Comparison of ENCODE assay signal across 25 cellular contexts in the genomic region with DNA sequence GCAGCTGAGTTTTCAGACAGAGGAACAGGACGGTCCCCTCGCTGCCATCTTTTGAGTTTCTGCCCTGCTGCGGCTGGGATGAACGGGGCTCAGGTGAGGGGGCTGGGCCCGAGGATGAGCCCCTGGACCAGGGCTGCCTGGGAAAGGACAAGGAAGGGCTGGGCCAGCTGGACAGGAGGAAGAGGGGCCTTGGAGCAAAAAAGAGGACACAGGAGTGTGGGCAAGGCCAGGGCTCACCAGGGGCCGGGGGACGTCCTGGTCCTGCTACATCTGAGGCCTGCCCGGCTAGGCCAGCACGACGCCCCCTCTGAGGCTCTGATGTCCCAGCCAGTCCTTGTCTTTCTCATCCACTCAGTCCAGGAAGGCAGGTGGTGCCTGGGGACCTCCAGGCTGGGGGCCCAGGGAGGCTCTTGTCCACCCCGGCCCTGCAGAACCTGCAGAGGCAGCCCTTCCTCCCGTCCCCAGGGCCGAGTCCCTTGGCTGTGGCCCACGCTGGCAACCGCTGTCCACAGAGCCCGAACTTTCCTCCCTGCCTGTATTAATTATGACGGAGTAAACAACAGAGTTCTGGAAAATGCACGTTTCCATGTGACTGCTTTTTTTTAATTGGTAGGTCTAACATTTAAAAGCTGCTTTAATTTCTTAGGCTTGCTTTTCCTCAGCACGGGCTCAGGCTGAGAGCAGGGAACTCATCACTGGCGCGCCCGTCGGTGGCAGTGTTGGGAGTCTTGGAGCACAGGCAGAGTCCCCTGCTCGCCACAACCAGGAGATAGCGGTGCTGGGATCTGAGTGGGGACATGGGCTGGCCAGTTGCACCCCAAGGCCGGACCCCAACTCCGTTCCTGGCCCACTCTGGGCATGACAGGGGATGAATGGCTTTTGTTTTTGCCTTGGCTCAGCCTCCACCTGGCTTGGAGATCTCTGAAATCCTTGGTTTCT.
DNase-seq lines count a peak whose midpoint lies in the region; ATAC-seq and TF ChIP-seq lines count a peak whose summit lies in the region.
"Had no signal": no experiment of that assay in that cellular context is flagged by ENCODE, and none has a peak within 500 bp of the region (broad histone marks: within the 10 kb centered on the region; RNA-seq: fewer than 3 reads in every experiment).

No MANE protein-coding gene starts in this region.

- H3K4me3 Mint-ChIP-seq in natural killer cell treated with Interleukin-12 subunit alpha and Interleukin-12 subunit beta and Interleukin-15 and Interleukin-18, amount 100 ng/mL, for 72 hours, result no peak overlapping the region
- H3K4me3 Mint-ChIP-seq in natural killer cell, result no peak overlapping the region
- H3K4me3 Mint-ChIP-seq: activated naive CD8-positive, alpha-beta T cell; CD4-positive, CD25-positive, alpha-beta regulatory T cell; immature natural killer cell; T-helper 1 cell treated with Interleukin-12 subunit alpha and Interleukin-12 subunit beta and Interleukin-4 antibody, amounts not matched to agents 30 μg/mL and 1 μg/mL, for 36 hours had no signal

- no peaks in the 10 kb centered on the region for H3K27me3 Mint-ChIP-seq in natural killer cell treated with Interleukin-12 subunit alpha and Interleukin-12 subunit beta and Interleukin-15 and Interleukin-18, amount 100 ng/mL, for 72 hours
- no peaks in the 10 kb centered on the region for H3K27me3 Mint-ChIP-seq in natural killer cell (ENCODE audit: low read depth in 2 of 2)
- H3K27me3 Mint-ChIP-seq: activated naive CD8-positive, alpha-beta T cell; CD4-positive, CD25-positive, alpha-beta regulatory T cell had no signal

- peak; percentile 55 for DNase-seq in natural killer cell treated with Interleukin-12 subunit alpha and Interleukin-12 subunit beta and Interleukin-15 and Interleukin-18, amount 100 ng/mL, for 72 hours (ENCODE audit: low spot score)
- DNase-seq in natural killer cell (no peak), cardiac septum (ENCODE audit: low spot score) (peak; percentile 70), mucosa of descending colon (peak in 2 of 3 donors; percentile 10 to 36), aorta (peak; percentile 37 to 66), NCI-H446 treated with DMSO at 0.1 percent for 48 hours (lab: John Stamatoyannopoulos, UW) (no peak)
- DNase-seq: activated CD8-positive, alpha-beta memory T cell treated with anti-CD3 and anti-CD28 coated beads for 24 hours; activated T-cell treated with anti-CD3 and anti-CD28 coated beads, Interleukin-2, amount 50 U/mL, for 48 hours; CD4-positive, CD25-positive, alpha-beta regulatory T cell; foreskin keratinocyte; immature natural killer cell; NCI-H1694 treated with DMSO at 0.1 percent for 48 hours; NCI-H2171; NCI-H524; stimulated activated CD4-positive, alpha-beta T cell treated with anti-CD3 and anti-CD28 coated beads, Interleukin-4, amount 100 ng/mL, for 4 hours; stimulated activated naive CD4-positive, alpha-beta T cell treated with Interleukin-2 at 50 U/mL for 16 hours had no signal

- no peak overlapping the region for H3K27ac ChIP-seq in aorta (ENCODE audit: low read depth in 1 of 2, low read length in 2 of 2)
- H3K27ac ChIP-seq: foreskin keratinocyte, hepatocyte, neutrophil, tibial artery had no signal

- intact Hi-C loops in natural killer cell (cut with micrococcal nuclease), result no loop called here
- intact Hi-C loops in cardiac septum (cut with DNase I), result no loop called here
- intact Hi-C loops in mucosa of descending colon (cut with DNase I, micrococcal nuclease), result no loop called here
- intact Hi-C loops in aorta (cut with DNase I), result no loop called here

- H3K4me3 ChIP-seq in mucosa of descending colon, result no peak overlapping the region
- no peak overlapping the region for H3K4me3 ChIP-seq in aorta (ENCODE audit: low read length in 2 of 2)
- H3K4me3 ChIP-seq: hepatocyte, lung, tibial artery had no signal

- TF ChIP-seq CTCF in natural killer cell (IDR thresholded peaks at IDR 0.05) (no peak), mucosa of descending colon (IDR thresholded peaks at IDR 0.05) (no peak)

- H3K27ac Mint-ChIP-seq in natural killer cell treated with Interleukin-12 subunit alpha and Interleukin-12 subunit beta and Interleukin-15 and Interleukin-18, amount 100 ng/mL, for 72 hours, result no peak overlapping the region
- H3K27ac Mint-ChIP-seq in natural killer cell, result no peak overlapping the region
- H3K27ac Mint-ChIP-seq: activated naive CD8-positive, alpha-beta T cell; T-helper 1 cell treated with Interleukin-12 subunit alpha and Interleukin-12 subunit beta and Interleukin-4 antibody, amounts not matched to agents 30 μg/mL and 1 μg/mL, for 36 hours had no signal

- H3K4me1 ChIP-seq in mucosa of descending colon (ENCODE audit: low read depth) (no peaks in the 10 kb centered on the region), aorta (ENCODE audit: control insufficient read depth in 1 of 2, insufficient read depth in 2 of 2, low read length in 2 of 2) (no peaks in the 10 kb centered on the region)
- H3K4me1 ChIP-seq: foreskin keratinocyte, tibial artery had no signal

- H3K36me3 ChIP-seq in mucosa of descending colon (ENCODE audit: low read depth), result no peaks in the 10 kb centered on the region
- no peaks in the 10 kb centered on the region for H3K36me3 ChIP-seq in aorta (ENCODE audit: control insufficient read depth in 1 of 2, insufficient read depth in 2 of 2, low read length in 1 of 2)
- H3K36me3 ChIP-seq: neutrophil, tibial artery had no signal

- no peaks in the 10 kb centered on the region for H3K9me3 Mint-ChIP-seq in natural killer cell treated with Interleukin-12 subunit alpha and Interleukin-12 subunit beta and Interleukin-15 and Interleukin-18, amount 100 ng/mL, for 72 hours
- H3K9me3 Mint-ChIP-seq in natural killer cell, result no peaks in the 10 kb centered on the region
- H3K9me3 Mint-ChIP-seq: CD4-positive, CD25-positive, alpha-beta regulatory T cell; immature natural killer cell; T-helper 1 cell treated with Interleukin-12 subunit alpha and Interleukin-12 subunit beta and Interleukin-4 antibody, amounts not matched to agents 30 μg/mL and 1 μg/mL, for 36 hours had no signal

- peaks cover 6 to 18% of the 10 kb centered on the region in 2 donors for H3K4me1 Mint-ChIP-seq in natural killer cell treated with Interleukin-12 subunit alpha and Interleukin-12 subunit beta and Interleukin-15 and Interleukin-18, amount 100 ng/mL, for 72 hours (ENCODE audit: low read depth in 2 of 2)
- peaks cover 19 to 34% of the 10 kb centered on the region in 2 donors for H3K4me1 Mint-ChIP-seq in natural killer cell

- 96% methylated on average over 27 of the region's 27 CpGs for WGBS in aorta, 2 donors

- H3K9me3 ChIP-seq in mucosa of descending colon (no peaks in the 10 kb centered on the region), aorta (ENCODE audit: control insufficient read depth, low read length) (no peaks in the 10 kb centered on the region)
- H3K9me3 ChIP-seq: neutrophil, tibial artery had no signal

- H3K36me3 Mint-ChIP-seq in natural killer cell treated with Interleukin-12 subunit alpha and Interleukin-12 subunit beta and Interleukin-15 and Interleukin-18, amount 100 ng/mL, for 72 hours, result no peaks in the 10 kb centered on the region
- H3K36me3 Mint-ChIP-seq in natural killer cell, result no peaks in the 10 kb centered on the region
- H3K36me3 Mint-ChIP-seq: activated naive CD8-positive, alpha-beta T cell; immature natural killer cell had no signal

- no peak for ATAC-seq in natural killer cell treated with Interleukin-12 subunit alpha and Interleukin-12 subunit beta and Interleukin-15 and Interleukin-18, amount 100 ng/mL, for 72 hours
- ATAC-seq in natural killer cell (no peak), mucosa of descending colon (no peak), aorta (ENCODE audit: low FRiP score) (no peak), GM19452 (IDR thresholded peaks at IDR 0.05; ENCODE audit: unreplicated experiment) (no peak), HG03571 (IDR thresholded peaks at IDR 0.05; ENCODE audit: unreplicated experiment) (no peak)
- ATAC-seq: foreskin keratinocyte, Panc1 had no signal

- H3K27me3 ChIP-seq in aorta (ENCODE audit: control insufficient read depth in 1 of 2, insufficient read depth in 2 of 2, low read length in 1 of 2), result no peaks in the 10 kb centered on the region
- H3K27me3 ChIP-seq: foreskin keratinocyte, hepatocyte, tibial artery had no signal

Comparison
In these comparisons a context has a peak if more than half of its experiments do, and no peak if none do; other contexts are left out.
1. DNase-seq: peak in natural killer cell treated with Interleukin-12 subunit alpha and Interleukin-12 subunit beta and Interleukin-15 and Interleukin-18, amount 100 ng/mL, for 72 hours (single experiment), cardiac septum (single experiment), mucosa of descending colon (2 of 3) and aorta (2 of 2); none in natural killer cell (single experiment) and NCI-H446 treated with DMSO at 0.1 percent for 48 hours (single experiment).